In the genomic region with DNA sequence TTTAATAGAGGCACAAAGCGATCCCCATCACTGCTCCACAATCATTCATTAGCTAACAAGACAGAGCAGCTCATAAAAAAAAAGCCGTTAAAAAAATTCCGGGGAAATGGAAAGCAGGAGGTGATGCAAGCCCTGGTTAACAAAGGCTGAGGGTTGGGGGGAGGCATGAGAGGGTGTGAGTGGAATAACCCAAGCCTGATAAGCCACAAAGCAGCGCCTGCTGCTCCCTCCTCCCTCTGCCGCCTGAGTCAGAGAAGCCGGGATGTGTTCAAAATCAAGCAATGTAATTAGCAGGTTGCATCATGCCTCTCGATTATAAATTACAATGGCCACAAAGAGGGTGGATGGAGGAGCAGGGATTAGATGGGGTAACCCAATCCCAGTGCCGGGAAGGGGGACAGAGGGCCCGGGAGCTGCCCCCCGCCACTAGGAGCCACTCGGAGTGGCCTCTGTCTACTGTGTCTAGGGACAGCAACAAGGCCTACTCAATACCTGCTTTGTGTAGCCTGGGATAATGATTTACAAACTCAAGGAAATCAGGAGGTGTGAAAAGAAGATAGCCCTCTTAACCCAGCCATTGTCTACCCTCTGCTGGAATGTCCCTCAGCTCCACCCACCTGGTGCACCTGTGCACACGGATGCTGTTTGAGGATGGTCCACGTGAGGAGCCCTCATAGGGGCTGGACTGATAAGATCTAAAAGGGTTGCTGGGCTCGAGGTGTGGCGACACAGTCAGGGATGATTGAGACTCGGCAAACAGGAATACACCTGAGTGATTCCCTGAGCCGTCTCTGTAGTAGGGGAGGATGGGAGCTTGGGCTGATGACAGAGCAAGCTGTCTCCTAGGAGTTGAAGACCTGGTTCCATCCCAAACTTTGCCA, we compare ENCODE assay signal across 1 cellular context.
TF ChIP-seq lines count a peak whose summit lies in the region.

No MANE protein-coding gene starts in this region.

TF ChIP-seq in HepG2, 621 proteins besides CTCF, POLR2A, EP300 and RAD21 (continued from another document and continues in another):
- TF ChIP-seq TBX2 (CRISPR knock-in tag; IDR thresholded peaks at IDR 0.05; ENCODE audit: borderline replicate concordance) (peak; percentile 100), NCOA5 (CRISPR knock-in tag; IDR thresholded peaks at IDR 0.05) (no peak), HNRNPH1 (optimal IDR thresholded peaks at IDR 0.05; ENCODE audit: low read depth, low read length) (no peak), TMF1 (CRISPR knock-in tag; IDR thresholded peaks at IDR 0.05; ENCODE audit: low read depth) (no peak), HIVEP1 (CRISPR knock-in tag; IDR thresholded peaks at IDR 0.05) (peak; percentile 45; the same call in 1 of the 2 replicates), KMT2B (CRISPR knock-in tag; IDR thresholded peaks at IDR 0.05) (peak; percentile 50; the same call in 1 of the 2 replicates), REPIN1 (CRISPR knock-in tag; IDR thresholded peaks at IDR 0.05; ENCODE audit: borderline replicate concordance, low read depth) (peak; percentile 87), ZNF383 (CRISPR knock-in tag; IDR thresholded peaks at IDR 0.05; ENCODE audit: borderline replicate concordance) (no peak), FOXA3 (CRISPR knock-in tag; IDR thresholded peaks at IDR 0.05) (peak; percentile 78), ZNF335 (CRISPR knock-in tag; IDR thresholded peaks at IDR 0.05) (0 out of 2 replicates have a peak, but pooled peaks have one; percentile 27), ZNF138 (CRISPR knock-in tag; IDR thresholded peaks at IDR 0.05; ENCODE audit: low read depth) (no peak), TEAD3 (CRISPR knock-in tag; optimal IDR thresholded peaks at IDR 0.05; ENCODE audit: borderline replicate concordance) (peak; percentile 98), ZNF337 (CRISPR knock-in tag; IDR thresholded peaks at IDR 0.05; ENCODE audit: borderline replicate concordance, low read depth) (peak; percentile 39; the same call in 1 of the 2 replicates), ARNT (IDR thresholded peaks at IDR 0.05) (no peak), ZNF225 (CRISPR knock-in tag; IDR thresholded peaks at IDR 0.05) (no peak), RARA (CRISPR knock-in tag; IDR thresholded peaks at IDR 0.05) (peak; percentile 82), FOXA1 (IDR thresholded peaks at IDR 0.05) (no peak), FOXA1 (CRISPR knock-in tag; IDR thresholded peaks at IDR 0.05) (peak; percentile 72), FOSL1 (CRISPR knock-in tag; IDR thresholded peaks at IDR 0.05; ENCODE audit: borderline replicate concordance) (no peak), JUND (CRISPR knock-in tag; IDR thresholded peaks at IDR 0.05) (no peak), ZNF782 (CRISPR knock-in tag; IDR thresholded peaks at IDR 0.05; ENCODE audit: borderline replicate concordance) (no peak), PHF8 (CRISPR knock-in tag; IDR thresholded peaks at IDR 0.05) (peak; percentile 22; the same call in 1 of the 2 replicates), CC2D1A (CRISPR knock-in tag; IDR thresholded peaks at IDR 0.05) (no peak), TCF7 (IDR thresholded peaks at IDR 0.05; ENCODE audit: low read depth) (peak; percentile 87), KAT8 (CRISPR knock-in tag; IDR thresholded peaks at IDR 0.05) (peak; percentile 87)
- TF ChIP-seq, protein P1, sequence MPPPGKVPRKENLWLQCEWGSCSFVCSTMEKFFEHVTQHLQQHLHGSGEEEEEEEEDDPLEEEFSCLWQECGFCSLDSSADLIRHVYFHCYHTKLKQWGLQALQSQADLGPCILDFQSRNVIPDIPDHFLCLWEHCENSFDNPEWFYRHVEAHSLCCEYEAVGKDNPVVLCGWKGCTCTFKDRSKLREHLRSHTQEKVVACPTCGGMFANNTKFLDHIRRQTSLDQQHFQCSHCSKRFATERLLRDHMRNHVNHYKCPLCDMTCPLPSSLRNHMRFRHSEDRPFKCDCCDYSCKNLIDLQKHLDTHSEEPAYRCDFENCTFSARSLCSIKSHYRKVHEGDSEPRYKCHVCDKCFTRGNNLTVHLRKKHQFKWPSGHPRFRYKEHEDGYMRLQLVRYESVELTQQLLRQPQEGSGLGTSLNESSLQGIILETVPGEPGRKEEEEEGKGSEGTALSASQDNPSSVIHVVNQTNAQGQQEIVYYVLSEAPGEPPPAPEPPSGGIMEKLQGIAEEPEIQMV (CRISPR knock-in tag; IDR thresholded peaks at IDR 0.05; ENCODE audit: low read depth), result 0 out of 2 replicates have a peak, but pooled peaks have one; percentile 61
- TF ChIP-seq, protein P2, sequence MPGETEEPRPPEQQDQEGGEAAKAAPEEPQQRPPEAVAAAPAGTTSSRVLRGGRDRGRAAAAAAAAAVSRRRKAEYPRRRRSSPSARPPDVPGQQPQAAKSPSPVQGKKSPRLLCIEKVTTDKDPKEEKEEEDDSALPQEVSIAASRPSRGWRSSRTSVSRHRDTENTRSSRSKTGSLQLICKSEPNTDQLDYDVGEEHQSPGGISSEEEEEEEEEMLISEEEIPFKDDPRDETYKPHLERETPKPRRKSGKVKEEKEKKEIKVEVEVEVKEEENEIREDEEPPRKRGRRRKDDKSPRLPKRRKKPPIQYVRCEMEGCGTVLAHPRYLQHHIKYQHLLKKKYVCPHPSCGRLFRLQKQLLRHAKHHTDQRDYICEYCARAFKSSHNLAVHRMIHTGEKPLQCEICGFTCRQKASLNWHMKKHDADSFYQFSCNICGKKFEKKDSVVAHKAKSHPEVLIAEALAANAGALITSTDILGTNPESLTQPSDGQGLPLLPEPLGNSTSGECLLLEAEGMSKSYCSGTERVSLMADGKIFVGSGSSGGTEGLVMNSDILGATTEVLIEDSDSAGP (CRISPR knock-in tag; IDR thresholded peaks at IDR 0.05; ENCODE audit: borderline replicate concordance), result peak; percentile 35; the same call in 1 of the 2 replicates
- TF ChIP-seq, protein P3, sequence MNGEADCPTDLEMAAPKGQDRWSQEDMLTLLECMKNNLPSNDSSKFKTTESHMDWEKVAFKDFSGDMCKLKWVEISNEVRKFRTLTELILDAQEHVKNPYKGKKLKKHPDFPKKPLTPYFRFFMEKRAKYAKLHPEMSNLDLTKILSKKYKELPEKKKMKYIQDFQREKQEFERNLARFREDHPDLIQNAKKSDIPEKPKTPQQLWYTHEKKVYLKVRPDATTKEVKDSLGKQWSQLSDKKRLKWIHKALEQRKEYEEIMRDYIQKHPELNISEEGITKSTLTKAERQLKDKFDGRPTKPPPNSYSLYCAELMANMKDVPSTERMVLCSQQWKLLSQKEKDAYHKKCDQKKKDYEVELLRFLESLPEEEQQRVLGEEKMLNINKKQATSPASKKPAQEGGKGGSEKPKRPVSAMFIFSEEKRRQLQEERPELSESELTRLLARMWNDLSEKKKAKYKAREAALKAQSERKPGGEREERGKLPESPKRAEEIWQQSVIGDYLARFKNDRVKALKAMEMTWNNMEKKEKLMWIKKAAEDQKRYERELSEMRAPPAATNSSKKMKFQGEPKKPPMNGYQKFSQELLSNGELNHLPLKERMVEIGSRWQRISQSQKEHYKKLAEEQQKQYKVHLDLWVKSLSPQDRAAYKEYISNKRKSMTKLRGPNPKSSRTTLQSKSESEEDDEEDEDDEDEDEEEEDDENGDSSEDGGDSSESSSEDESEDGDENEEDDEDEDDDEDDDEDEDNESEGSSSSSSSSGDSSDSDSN (CRISPR knock-in tag; IDR thresholded peaks at IDR 0.05), result peak; percentile 56
- TF ChIP-seq, protein P4, sequence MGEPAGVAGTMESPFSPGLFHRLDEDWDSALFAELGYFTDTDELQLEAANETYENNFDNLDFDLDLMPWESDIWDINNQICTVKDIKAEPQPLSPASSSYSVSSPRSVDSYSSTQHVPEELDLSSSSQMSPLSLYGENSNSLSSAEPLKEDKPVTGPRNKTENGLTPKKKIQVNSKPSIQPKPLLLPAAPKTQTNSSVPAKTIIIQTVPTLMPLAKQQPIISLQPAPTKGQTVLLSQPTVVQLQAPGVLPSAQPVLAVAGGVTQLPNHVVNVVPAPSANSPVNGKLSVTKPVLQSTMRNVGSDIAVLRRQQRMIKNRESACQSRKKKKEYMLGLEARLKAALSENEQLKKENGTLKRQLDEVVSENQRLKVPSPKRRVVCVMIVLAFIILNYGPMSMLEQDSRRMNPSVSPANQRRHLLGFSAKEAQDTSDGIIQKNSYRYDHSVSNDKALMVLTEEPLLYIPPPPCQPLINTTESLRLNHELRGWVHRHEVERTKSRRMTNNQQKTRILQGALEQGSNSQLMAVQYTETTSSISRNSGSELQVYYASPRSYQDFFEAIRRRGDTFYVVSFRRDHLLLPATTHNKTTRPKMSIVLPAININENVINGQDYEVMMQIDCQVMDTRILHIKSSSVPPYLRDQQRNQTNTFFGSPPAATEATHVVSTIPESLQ (CRISPR knock-in tag; conservative IDR thresholded peaks at IDR 0.05), result no peak
- TF ChIP-seq, protein P5, sequence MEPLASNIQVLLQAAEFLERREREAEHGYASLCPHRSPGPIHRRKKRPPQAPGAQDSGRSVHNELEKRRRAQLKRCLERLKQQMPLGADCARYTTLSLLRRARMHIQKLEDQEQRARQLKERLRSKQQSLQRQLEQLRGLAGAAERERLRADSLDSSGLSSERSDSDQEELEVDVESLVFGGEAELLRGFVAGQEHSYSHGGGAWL (CRISPR knock-in tag; IDR thresholded peaks at IDR 0.05), result peak; percentile 78; the same call in 1 of the 2 replicates
- TF ChIP-seq, protein P6, sequence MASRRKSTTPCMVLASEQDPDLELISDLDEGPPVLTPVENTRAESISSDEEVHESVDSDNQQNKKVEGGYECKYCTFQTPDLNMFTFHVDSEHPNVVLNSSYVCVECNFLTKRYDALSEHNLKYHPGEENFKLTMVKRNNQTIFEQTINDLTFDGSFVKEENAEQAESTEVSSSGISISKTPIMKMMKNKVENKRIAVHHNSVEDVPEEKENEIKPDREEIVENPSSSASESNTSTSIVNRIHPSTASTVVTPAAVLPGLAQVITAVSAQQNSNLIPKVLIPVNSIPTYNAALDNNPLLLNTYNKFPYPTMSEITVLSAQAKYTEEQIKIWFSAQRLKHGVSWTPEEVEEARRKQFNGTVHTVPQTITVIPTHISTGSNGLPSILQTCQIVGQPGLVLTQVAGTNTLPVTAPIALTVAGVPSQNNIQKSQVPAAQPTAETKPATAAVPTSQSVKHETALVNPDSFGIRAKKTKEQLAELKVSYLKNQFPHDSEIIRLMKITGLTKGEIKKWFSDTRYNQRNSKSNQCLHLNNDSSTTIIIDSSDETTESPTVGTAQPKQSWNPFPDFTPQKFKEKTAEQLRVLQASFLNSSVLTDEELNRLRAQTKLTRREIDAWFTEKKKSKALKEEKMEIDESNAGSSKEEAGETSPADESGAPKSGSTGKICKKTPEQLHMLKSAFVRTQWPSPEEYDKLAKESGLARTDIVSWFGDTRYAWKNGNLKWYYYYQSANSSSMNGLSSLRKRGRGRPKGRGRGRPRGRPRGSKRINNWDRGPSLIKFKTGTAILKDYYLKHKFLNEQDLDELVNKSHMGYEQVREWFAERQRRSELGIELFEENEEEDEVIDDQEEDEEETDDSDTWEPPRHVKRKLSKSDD (CRISPR knock-in tag; IDR thresholded peaks at IDR 0.05; ENCODE audit: low read depth), result no peak
- TF ChIP-seq, protein P7, sequence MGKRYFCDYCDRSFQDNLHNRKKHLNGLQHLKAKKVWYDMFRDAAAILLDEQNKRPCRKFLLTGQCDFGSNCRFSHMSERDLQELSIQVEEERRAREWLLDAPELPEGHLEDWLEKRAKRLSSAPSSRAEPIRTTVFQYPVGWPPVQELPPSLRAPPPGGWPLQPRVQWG (CRISPR knock-in tag; IDR thresholded peaks at IDR 0.05; ENCODE audit: borderline replicate concordance, low read depth), result no peak
- TF ChIP-seq, protein P8, sequence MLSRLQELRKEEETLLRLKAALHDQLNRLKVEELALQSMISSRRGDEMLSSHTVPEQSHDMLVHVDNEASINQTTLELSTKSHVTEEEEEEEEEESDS (CRISPR knock-in tag; IDR thresholded peaks at IDR 0.05; ENCODE audit: borderline replicate concordance), result 0 out of 2 replicates have a peak, but pooled peaks have one; percentile 23
- TF ChIP-seq, protein P9, sequence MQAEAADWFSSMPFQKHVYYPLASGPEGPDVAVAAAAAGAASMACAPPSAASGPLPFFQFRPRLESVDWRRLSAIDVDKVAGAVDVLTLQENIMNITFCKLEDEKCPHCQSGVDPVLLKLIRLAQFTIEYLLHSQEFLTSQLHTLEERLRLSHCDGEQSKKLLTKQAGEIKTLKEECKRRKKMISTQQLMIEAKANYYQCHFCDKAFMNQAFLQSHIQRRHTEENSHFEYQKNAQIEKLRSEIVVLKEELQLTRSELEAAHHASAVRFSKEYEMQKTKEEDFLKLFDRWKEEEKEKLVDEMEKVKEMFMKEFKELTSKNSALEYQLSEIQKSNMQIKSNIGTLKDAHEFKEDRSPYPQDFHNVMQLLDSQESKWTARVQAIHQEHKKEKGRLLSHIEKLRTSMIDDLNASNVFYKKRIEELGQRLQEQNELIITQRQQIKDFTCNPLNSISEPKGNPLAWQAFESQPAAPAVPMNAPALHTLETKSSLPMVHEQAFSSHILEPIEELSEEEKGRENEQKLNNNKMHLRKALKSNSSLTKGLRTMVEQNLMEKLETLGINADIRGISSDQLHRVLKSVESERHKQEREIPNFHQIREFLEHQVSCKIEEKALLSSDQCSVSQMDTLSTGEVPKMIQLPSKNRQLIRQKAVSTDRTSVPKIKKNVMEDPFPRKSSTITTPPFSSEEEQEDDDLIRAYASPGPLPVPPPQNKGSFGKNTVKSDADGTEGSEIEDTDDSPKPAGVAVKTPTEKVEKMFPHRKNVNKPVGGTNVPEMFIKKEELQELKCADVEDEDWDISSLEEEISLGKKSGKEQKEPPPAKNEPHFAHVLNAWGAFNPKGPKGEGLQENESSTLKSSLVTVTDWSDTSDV (CRISPR knock-in tag; IDR thresholded peaks at IDR 0.05), result no peak
- TF ChIP-seq, protein P10, sequence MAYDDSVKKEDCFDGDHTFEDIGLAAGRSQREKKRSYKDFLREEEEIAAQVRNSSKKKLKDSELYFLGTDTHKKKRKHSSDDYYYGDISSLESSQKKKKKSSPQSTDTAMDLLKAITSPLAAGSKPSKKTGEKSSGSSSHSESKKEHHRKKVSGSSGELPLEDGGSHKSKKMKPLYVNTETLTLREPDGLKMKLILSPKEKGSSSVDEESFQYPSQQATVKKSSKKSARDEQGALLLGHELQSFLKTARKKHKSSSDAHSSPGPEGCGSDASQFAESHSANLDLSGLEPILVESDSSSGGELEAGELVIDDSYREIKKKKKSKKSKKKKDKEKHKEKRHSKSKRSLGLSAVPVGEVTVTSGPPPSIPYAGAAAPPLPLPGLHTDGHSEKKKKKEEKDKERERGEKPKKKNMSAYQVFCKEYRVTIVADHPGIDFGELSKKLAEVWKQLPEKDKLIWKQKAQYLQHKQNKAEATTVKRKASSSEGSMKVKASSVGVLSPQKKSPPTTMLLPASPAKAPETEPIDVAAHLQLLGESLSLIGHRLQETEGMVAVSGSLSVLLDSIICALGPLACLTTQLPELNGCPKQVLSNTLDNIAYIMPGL (CRISPR knock-in tag; IDR thresholded peaks at IDR 0.05; ENCODE audit: borderline replicate concordance in 1 of 2, low read depth in 1 of 2), result peak in 1 of 2 experiments; percentile 13; a peak in 2 of 4 replicates
- TF ChIP-seq, protein P11, sequence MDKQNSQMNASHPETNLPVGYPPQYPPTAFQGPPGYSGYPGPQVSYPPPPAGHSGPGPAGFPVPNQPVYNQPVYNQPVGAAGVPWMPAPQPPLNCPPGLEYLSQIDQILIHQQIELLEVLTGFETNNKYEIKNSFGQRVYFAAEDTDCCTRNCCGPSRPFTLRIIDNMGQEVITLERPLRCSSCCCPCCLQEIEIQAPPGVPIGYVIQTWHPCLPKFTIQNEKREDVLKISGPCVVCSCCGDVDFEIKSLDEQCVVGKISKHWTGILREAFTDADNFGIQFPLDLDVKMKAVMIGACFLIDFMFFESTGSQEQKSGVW (CRISPR knock-in tag; IDR thresholded peaks at IDR 0.05; ENCODE audit: borderline replicate concordance), result 0 out of 2 replicates have a peak, but pooled peaks have one; percentile 44
- TF ChIP-seq, protein P12, sequence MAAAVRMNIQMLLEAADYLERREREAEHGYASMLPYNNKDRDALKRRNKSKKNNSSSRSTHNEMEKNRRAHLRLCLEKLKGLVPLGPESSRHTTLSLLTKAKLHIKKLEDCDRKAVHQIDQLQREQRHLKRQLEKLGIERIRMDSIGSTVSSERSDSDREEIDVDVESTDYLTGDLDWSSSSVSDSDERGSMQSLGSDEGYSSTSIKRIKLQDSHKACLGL (CRISPR knock-in tag; IDR thresholded peaks at IDR 0.05), result peak; percentile 11
